ENCODE assay signal across 15 cellular contexts in genomic region chr20:59176812-59177211, GRCh38. TPM values are rescaled to one million over a fixed set of nuclear protein-coding genes. Genes with fewer than 3 reads are reported as not detected.
"Had no signal": no experiment of that assay in that cellular context is flagged by ENCODE, and none has a peak within 500 bp of the region (broad histone marks: within the 10 kb centered on the region; RNA-seq: fewer than 3 reads in every experiment).

No MANE protein-coding gene starts in this region.

- H3K4me1 Mint-ChIP-seq: neural crest cell had no signal

- H3K27me3 ChIP-seq: dorsolateral prefrontal cortex, esophagus squamous epithelium, left lung, ovary, testis had no signal

- H3K9me3 ChIP-seq: esophagus squamous epithelium, left lung, ovary, testis had no signal

- H3K4me3 Mint-ChIP-seq: memory B cell, neural crest cell had no signal

- H3K27me3 Mint-ChIP-seq: activated naive CD8-positive, alpha-beta T cell treated with anti-CD3 and anti-CD28 coated beads, Interleukin-2, amount 10 ng/mL, durations not matched to agents 7 days and 5 days; memory B cell; stimulated activated naive CD8-positive, alpha-beta T cell treated with anti-CD3 and anti-CD28 coated beads, Interleukin-15, amount 100 ng/mL, for 72 hours had no signal

- H3K27ac Mint-ChIP-seq: memory B cell had no signal

- ATAC-seq: left lung had no signal

- H3K36me3 ChIP-seq: esophagus squamous epithelium, left lung, ovary had no signal

- H3K9me3 Mint-ChIP-seq: memory B cell had no signal

- DNase-seq: activated CD4-positive, CD25-positive, alpha-beta regulatory T cell; activated naive CD8-positive, alpha-beta T cell treated with anti-CD3 and anti-CD28 coated beads, Interleukin-2, amount 10 ng/mL, durations not matched to agents 7 days and 5 days; anterior cingulate cortex; dorsolateral prefrontal cortex; esophagus squamous epithelium; foreskin fibroblast; islet precursor cell; left lung; ovary; stimulated activated CD4-positive, alpha-beta T cell treated with anti-CD3 and anti-CD28 coated beads, Interleukin-4, amount 100 ng/mL, for 1 hour; stimulated activated naive CD8-positive, alpha-beta T cell treated with anti-CD3 and anti-CD28 coated beads, Interleukin-15, amount 100 ng/mL, for 72 hours had no signal

- H3K27ac ChIP-seq: dorsolateral prefrontal cortex, esophagus squamous epithelium, left lung, ovary, testis had no signal

- H3K4me1 ChIP-seq: left lung had no signal

- H3K4me3 ChIP-seq: dorsolateral prefrontal cortex, esophagus squamous epithelium, left lung, ovary, testis had no signal

RNA-seq across cellular contexts. Expression of gene ZNF831, which starts 13.2 kb away (rescaled TPM):
- total RNA-seq: chondrocyte, neural crest cell had no signal
